Comparison of ENCODE assay signal across 25 cellular contexts in genomic region chr20:62348604-62349003, GRCh38.
"Had no signal": no experiment of that assay in that cellular context is flagged by ENCODE, and none has a peak within 500 bp of the region (broad histone marks: within the 10 kb centered on the region; RNA-seq: fewer than 3 reads in every experiment).

No MANE protein-coding gene starts in this region.

- H3K4me3 Mint-ChIP-seq: dendritic cell treated with granulocyte-macrophage colony-stimulating factor and Interleukin-4, amounts not matched to agents 40 ng/mL and 50 ng/mL, for 4 days; memory B cell; natural killer cell treated with Interleukin-12 subunit alpha and Interleukin-12 subunit beta and Interleukin-15 and Interleukin-18, amount 100 ng/mL, for 72 hours had no signal

- H3K27ac Mint-ChIP-seq: dendritic cell treated with granulocyte-macrophage colony-stimulating factor and Interleukin-4, amounts not matched to agents 40 ng/mL and 50 ng/mL, for 4 days; effector memory CD8-positive, alpha-beta T cell; natural killer cell treated with Interleukin-12 subunit alpha and Interleukin-12 subunit beta and Interleukin-15 and Interleukin-18, amount 100 ng/mL, for 72 hours had no signal

- H3K27me3 ChIP-seq: esophagus squamous epithelium, gastroesophageal sphincter, hepatocyte, spleen, upper lobe of left lung, uterus had no signal

- H3K4me3 ChIP-seq: esophagus squamous epithelium, gastroesophageal sphincter, hepatocyte, left ventricle myocardium inferior, lower lobe of right lung, psoas muscle, spleen, upper lobe of left lung, uterus had no signal

- H3K27me3 Mint-ChIP-seq: dendritic cell treated with granulocyte-macrophage colony-stimulating factor and Interleukin-4, amounts not matched to agents 40 ng/mL and 50 ng/mL, for 4 days; effector memory CD8-positive, alpha-beta T cell; memory B cell had no signal

- H3K9me3 ChIP-seq: esophagus squamous epithelium, gastroesophageal sphincter, psoas muscle, upper lobe of left lung, uterus had no signal

- DNase-seq: effector memory CD8-positive, alpha-beta T cell; esophagus squamous epithelium; foreskin fibroblast; head of caudate nucleus; kidney; left cardiac atrium; left ventricle myocardium inferior; lower lobe of right lung; midbrain; occipital lobe; psoas muscle; retina; spleen; stimulated activated CD4-positive, alpha-beta T cell treated with anti-CD3 and anti-CD28 coated beads, Interleukin-2, amount 100 ng/mL, for 24 hours; stimulated activated CD4-positive, alpha-beta T cell treated with anti-CD3 and anti-CD28 coated beads, Interleukin-4, amount 100 ng/mL, for 4 hours; stimulated activated naive CD4-positive, alpha-beta T cell treated with Interleukin-2 at 50 U/mL for 16 hours; upper lobe of left lung; uterus had no signal

- ATAC-seq: effector memory CD8-positive, alpha-beta T cell; gastroesophageal sphincter; left cardiac atrium; lower lobe of right lung; natural killer cell treated with Interleukin-12 subunit alpha and Interleukin-12 subunit beta and Interleukin-15 and Interleukin-18, amount 100 ng/mL, for 72 hours; psoas muscle; sciatic nerve had no signal

- H3K27ac ChIP-seq: hepatocyte, left ventricle myocardium inferior, lower lobe of right lung, parathyroid adenoma, psoas muscle, spleen, upper lobe of left lung, uterus had no signal

- H3K36me3 ChIP-seq: uterus had no signal

- H3K4me1 ChIP-seq: parathyroid adenoma, uterus had no signal
